Comparison of ENCODE assay signal across 8 cellular contexts in the genomic region with DNA sequence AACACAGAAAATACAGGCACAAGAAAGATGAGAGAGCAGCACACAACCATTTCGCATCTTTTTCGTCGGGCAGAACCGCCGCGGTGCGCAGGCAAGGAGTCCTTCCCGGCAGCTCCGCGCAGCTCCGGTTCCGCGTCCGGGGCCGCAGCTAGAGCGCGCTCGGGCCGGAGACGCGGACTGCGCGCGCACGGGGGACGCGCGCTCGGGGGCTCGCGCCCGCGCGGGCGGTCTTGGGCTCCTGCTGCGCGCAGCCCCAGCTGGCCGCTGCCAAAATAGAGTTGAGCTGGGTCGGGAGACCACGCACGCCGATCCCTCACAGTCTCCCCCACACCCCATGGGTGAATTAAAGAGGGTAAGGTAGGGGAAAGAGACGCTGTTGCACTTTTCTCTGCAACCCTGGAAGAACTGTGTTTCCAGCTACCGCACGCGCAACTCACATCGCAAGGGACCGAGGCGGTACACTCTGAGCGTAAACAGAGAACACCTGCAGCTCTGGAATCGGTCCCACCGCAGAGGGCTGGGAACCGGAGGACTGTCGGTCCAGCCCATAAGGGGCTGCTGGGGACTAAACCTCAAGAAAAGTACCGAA. TPM values are rescaled to one million over a fixed set of nuclear protein-coding genes. Genes with fewer than 3 reads are reported as not detected.
A peak's percentile ranks its signal among the peaks of the same experiment; 100 is the strongest.
DNase-seq lines count a peak whose midpoint lies in the region; ATAC-seq and TF ChIP-seq lines count a peak whose summit lies in the region.

No MANE protein-coding gene starts in this region.

- WGBS in sigmoid colon, 2 donors, result 0 to 1% methylated on average over 55 of the region's 55 CpGs

- H3K9me3 ChIP-seq in left ventricle myocardium inferior (replicated peaks) (no peaks in the 10 kb centered on the region), sigmoid colon (no peaks in the 10 kb centered on the region)

- H3K36me3 Mint-ChIP-seq in activated T-cell treated with anti-CD3 and anti-CD28 coated beads, Interleukin-2, amount 50 U/mL, for 72 hours (ENCODE audit: insufficient read depth in 2 of 2), result peaks cover 0 to 1% of the 10 kb centered on the region in 2 donors

- H3K4me3 ChIP-seq in left ventricle myocardium inferior (peak overlapping the region; percentile 63), sigmoid colon (peak overlapping the region in 3 of 4 donors; percentile 35 to 42 (median 41))

- H3K27ac ChIP-seq in left ventricle myocardium inferior (replicated peaks), result peak overlapping the region; percentile 30
- no peak overlapping the region for H3K27ac ChIP-seq in sigmoid colon

- intact Hi-C loops in left ventricle myocardium inferior (cut with micrococcal nuclease), result no loop called here
- intact Hi-C loops in sigmoid colon (cut with DNase I), result no loop called here

- H3K36me3 ChIP-seq in left ventricle myocardium inferior (no peaks in the 10 kb centered on the region), sigmoid colon (no peaks in the 10 kb centered on the region)

- H3K27me3 Mint-ChIP-seq in activated T-cell treated with anti-CD3 and anti-CD28 coated beads, Interleukin-2, amount 50 U/mL, for 72 hours (ENCODE audit: low read depth), result peaks cover 67% of the 10 kb centered on the region

- H3K4me3 Mint-ChIP-seq in activated T-cell treated with anti-CD3 and anti-CD28 coated beads, Interleukin-2, amount 50 U/mL, for 72 hours, result peak overlapping the region; percentile 74 to 84

- TF ChIP-seq EP300 in sigmoid colon (IDR thresholded peaks at IDR 0.05), result no peak

- peak; percentile 55 to 56 for ATAC-seq in activated T-cell treated with anti-CD3 and anti-CD28 coated beads, Interleukin-2, amount 50 U/mL, for 72 hours (replicated peaks in 1 of 2)
- no peak for ATAC-seq in HG03442 (IDR thresholded peaks at IDR 0.05; ENCODE audit: unreplicated experiment)
- ATAC-seq in HG03097 (IDR thresholded peaks at IDR 0.05; ENCODE audit: low FRiP score, unreplicated experiment), result no peak

- H3K4me1 Mint-ChIP-seq in activated T-cell treated with anti-CD3 and anti-CD28 coated beads, Interleukin-2, amount 50 U/mL, for 72 hours (ENCODE audit: low read depth), result peaks cover 6% of the 10 kb centered on the region

- H3K4me1 ChIP-seq in left ventricle myocardium inferior (peaks cover 16% of the 10 kb centered on the region), sigmoid colon (peaks cover 0 to 16% (median 9%) of the 10 kb centered on the region in 4 donors)

- H3K27me3 ChIP-seq in left ventricle myocardium inferior (ENCODE audit: low read depth), result peaks cover 96% of the 10 kb centered on the region
- H3K27me3 ChIP-seq in sigmoid colon, result peaks cover 12 to 89% (median 35%) of the 10 kb centered on the region in 3 donors

- H3K9me3 Mint-ChIP-seq in activated T-cell treated with anti-CD3 and anti-CD28 coated beads, Interleukin-2, amount 50 U/mL, for 72 hours, result no peaks in the 10 kb centered on the region

- no peak overlapping the region for H3K27ac Mint-ChIP-seq in activated T-cell treated with anti-CD3 and anti-CD28 coated beads, Interleukin-2, amount 50 U/mL, for 72 hours

- TF ChIP-seq POLR2A in sigmoid colon (IDR thresholded peaks at IDR 0.05), result no peak

- DNase-seq in DMS 273 (lab: John Stamatoyannopoulos, UW; ENCODE audit: unreplicated experiment) (peak; percentile 91), DMS 273 treated with DMSO at 0.1 percent for 48 hours (lab: John Stamatoyannopoulos, UW) (no peak), NCI-H128 (lab: John Stamatoyannopoulos, UW; ENCODE audit: unreplicated experiment) (peak; percentile 59), left ventricle myocardium inferior (no peak), sigmoid colon (no peak)
- DNase-seq in activated T-cell treated with anti-CD3 and anti-CD28 coated beads, Interleukin-2, amount 50 U/mL, for 72 hours, result no peak

- TF ChIP-seq CTCF in left ventricle myocardium inferior (IDR thresholded peaks at IDR 0.05; ENCODE audit: borderline replicate concordance) (no peak), sigmoid colon (IDR thresholded peaks at IDR 0.05) (no peak)

RNA-seq across cellular contexts. Expression of a gene that starts 1.6 kb away (rescaled TPM):
- under 1 TPM; 0.07 to 0.16 TPM for total RNA-seq in activated T-cell treated with anti-CD3 and anti-CD28 coated beads, Interleukin-2, amount 50 U/mL, for 72 hours
- total RNA-seq in left ventricle myocardium inferior (1.3 TPM), sigmoid colon (1 to 10 TPM in 3 of 4 donors, under 1 TPM in 1; 0.49 to 1.9 (median 1.3) TPM)
- polyA plus RNA-seq in sigmoid colon, result 10 to 100 TPM; 10.0 to 13.8 (median 12.7) TPM

Comparison
In these comparisons a context has a peak if more than half of its experiments do, and no peak if none do; other contexts are left out.
1. DNase-seq: peak in DMS 273 (single experiment) and NCI-H128 (single experiment); none in DMS 273 treated with DMSO at 0.1 percent for 48 hours (single experiment), activated T-cell treated with anti-CD3 and anti-CD28 coated beads, Interleukin-2, amount 50 U/mL, for 72 hours (0 of 2), left ventricle myocardium inferior (single experiment) and sigmoid colon (single experiment).
2. ATAC-seq: peak in activated T-cell treated with anti-CD3 and anti-CD28 coated beads, Interleukin-2, amount 50 U/mL, for 72 hours (2 of 2); none in HG03442 (single experiment) and HG03097 (single experiment).